ENCODE assay signal across 1 cellular context in the genomic region with DNA sequence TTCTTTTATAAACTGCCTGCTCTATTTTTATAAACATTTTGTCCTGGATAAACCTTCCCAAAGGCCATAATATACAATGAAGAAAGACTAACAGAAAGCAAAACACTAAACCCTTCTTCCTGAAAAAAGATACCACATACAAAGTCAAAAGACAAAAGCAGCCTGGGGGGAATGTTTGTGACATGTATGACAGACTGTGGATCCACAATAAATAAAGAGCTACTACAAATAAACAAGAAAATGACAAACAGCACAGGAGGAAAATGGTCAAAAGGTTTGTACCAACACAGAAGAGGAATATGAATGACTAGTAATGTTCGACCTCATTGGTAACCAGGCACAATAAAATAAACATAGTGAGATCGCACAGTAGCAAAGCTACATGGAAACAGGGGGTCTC.
A peak's percentile ranks its signal among the peaks of the same experiment; 100 is the strongest.
TF ChIP-seq lines count a peak whose summit lies in the region.

No MANE protein-coding gene starts in this region.

TF ChIP-seq in K562, 482 proteins besides CTCF, POLR2A, EP300 and RAD21:
- TF ChIP-seq HNRNPUL1 (IDR thresholded peaks at IDR 0.05; ENCODE audit: low read length) (no peak), DPF2 (IDR thresholded peaks at IDR 0.05) (no peak), BCOR (IDR thresholded peaks at IDR 0.05) (peak; percentile 88), MCM7 (IDR thresholded peaks at IDR 0.05) (no peak), KDM1A (IDR thresholded peaks at IDR 0.05) (peak; percentile 39 to 69; a peak in 1 of 4 replicates), XRCC3 (IDR thresholded peaks at IDR 0.05) (no peak), TRIM24 (IDR thresholded peaks at IDR 0.05) (no peak), ZNF780A (CRISPR knock-in tag; IDR thresholded peaks at IDR 0.05) (no peak), RUNX1 (IDR thresholded peaks at IDR 0.05; ENCODE audit: low read depth) (no peak), SETDB1 (IDR thresholded peaks at IDR 0.05; ENCODE audit: low read length) (no peak), ZNF76 (CRISPR knock-in tag; IDR thresholded peaks at IDR 0.05; ENCODE audit: borderline replicate concordance) (no peak), RBM25 (IDR thresholded peaks at IDR 0.05; ENCODE audit: low read depth, low read length, severe bottlenecking) (peak; percentile 57), ZBTB8A (IDR thresholded peaks at IDR 0.05; ENCODE audit: partially characterized antibody) (no peak), ZNF121 (CRISPR knock-in tag; conservative IDR thresholded peaks at IDR 0.05) (no peak), SMARCA5 (IDR thresholded peaks at IDR 0.05) (peak; percentile 61; the same call in 1 of the 2 replicates), EZH2 (IDR thresholded peaks at IDR 0.05; ENCODE audit: borderline replicate concordance, low read depth, low read length) (no peak), CBX3 (IDR thresholded peaks at IDR 0.05; ENCODE audit: borderline replicate concordance in 1 of 2, low read length in 2 of 2) (0 out of 3 replicates have a peak, but pooled peaks of 1 of the 2 experiments have one; percentile 26)
- TF ChIP-seq, protein P1, sequence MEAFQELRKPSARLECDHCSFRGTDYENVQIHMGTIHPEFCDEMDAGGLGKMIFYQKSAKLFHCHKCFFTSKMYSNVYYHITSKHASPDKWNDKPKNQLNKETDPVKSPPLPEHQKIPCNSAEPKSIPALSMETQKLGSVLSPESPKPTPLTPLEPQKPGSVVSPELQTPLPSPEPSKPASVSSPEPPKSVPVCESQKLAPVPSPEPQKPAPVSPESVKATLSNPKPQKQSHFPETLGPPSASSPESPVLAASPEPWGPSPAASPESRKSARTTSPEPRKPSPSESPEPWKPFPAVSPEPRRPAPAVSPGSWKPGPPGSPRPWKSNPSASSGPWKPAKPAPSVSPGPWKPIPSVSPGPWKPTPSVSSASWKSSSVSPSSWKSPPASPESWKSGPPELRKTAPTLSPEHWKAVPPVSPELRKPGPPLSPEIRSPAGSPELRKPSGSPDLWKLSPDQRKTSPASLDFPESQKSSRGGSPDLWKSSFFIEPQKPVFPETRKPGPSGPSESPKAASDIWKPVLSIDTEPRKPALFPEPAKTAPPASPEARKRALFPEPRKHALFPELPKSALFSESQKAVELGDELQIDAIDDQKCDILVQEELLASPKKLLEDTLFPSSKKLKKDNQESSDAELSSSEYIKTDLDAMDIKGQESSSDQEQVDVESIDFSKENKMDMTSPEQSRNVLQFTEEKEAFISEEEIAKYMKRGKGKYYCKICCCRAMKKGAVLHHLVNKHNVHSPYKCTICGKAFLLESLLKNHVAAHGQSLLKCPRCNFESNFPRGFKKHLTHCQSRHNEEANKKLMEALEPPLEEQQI (IDR thresholded peaks at IDR 0.05): peak; percentile 90
- TF ChIP-seq, protein P2, sequence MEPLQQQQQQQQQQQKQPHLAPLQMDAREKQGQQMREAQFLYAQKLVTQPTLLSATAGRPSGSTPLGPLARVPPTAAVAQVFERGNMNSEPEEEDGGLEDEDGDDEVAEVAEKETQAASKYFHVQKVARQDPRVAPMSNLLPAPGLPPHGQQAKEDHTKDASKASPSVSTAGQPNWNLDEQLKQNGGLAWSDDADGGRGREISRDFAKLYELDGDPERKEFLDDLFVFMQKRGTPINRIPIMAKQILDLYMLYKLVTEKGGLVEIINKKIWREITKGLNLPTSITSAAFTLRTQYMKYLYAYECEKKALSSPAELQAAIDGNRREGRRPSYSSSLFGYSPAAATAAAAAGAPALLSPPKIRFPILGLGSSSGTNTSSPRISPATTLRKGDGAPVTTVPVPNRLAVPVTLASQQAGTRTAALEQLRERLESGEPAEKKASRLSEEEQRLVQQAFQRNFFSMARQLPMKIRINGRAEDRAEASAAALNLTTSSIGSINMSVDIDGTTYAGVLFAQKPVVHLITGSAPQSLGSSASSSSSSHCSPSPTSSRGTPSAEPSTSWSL (CRISPR knock-in tag; IDR thresholded peaks at IDR 0.05; ENCODE audit: borderline replicate concordance): no peak
- TF ChIP-seq, protein P3, sequence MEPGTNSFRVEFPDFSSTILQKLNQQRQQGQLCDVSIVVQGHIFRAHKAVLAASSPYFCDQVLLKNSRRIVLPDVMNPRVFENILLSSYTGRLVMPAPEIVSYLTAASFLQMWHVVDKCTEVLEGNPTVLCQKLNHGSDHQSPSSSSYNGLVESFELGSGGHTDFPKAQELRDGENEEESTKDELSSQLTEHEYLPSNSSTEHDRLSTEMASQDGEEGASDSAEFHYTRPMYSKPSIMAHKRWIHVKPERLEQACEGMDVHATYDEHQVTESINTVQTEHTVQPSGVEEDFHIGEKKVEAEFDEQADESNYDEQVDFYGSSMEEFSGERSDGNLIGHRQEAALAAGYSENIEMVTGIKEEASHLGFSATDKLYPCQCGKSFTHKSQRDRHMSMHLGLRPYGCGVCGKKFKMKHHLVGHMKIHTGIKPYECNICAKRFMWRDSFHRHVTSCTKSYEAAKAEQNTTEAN (CRISPR knock-in tag; IDR thresholded peaks at IDR 0.05): no peak
- TF ChIP-seq, protein P4, sequence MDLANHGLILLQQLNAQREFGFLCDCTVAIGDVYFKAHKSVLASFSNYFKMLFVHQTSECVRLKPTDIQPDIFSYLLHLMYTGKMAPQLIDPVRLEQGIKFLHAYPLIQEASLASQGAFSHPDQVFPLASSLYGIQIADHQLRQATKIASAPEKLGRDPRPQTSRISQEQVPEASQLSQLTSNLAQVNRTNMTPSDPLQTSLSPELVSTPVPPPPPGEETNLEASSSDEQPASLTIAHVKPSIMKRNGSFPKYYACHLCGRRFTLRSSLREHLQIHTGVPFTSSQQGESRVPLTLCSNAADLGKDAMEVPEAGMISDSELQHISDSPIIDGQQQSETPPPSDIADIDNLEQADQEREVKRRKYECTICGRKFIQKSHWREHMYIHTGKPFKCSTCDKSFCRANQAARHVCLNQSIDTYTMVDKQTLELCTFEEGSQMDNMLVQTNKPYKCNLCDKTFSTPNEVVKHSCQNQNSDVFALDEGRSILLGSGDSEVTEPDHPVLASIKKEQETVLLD (IDR thresholded peaks at IDR 0.05): no peak
- TF ChIP-seq, protein P5, sequence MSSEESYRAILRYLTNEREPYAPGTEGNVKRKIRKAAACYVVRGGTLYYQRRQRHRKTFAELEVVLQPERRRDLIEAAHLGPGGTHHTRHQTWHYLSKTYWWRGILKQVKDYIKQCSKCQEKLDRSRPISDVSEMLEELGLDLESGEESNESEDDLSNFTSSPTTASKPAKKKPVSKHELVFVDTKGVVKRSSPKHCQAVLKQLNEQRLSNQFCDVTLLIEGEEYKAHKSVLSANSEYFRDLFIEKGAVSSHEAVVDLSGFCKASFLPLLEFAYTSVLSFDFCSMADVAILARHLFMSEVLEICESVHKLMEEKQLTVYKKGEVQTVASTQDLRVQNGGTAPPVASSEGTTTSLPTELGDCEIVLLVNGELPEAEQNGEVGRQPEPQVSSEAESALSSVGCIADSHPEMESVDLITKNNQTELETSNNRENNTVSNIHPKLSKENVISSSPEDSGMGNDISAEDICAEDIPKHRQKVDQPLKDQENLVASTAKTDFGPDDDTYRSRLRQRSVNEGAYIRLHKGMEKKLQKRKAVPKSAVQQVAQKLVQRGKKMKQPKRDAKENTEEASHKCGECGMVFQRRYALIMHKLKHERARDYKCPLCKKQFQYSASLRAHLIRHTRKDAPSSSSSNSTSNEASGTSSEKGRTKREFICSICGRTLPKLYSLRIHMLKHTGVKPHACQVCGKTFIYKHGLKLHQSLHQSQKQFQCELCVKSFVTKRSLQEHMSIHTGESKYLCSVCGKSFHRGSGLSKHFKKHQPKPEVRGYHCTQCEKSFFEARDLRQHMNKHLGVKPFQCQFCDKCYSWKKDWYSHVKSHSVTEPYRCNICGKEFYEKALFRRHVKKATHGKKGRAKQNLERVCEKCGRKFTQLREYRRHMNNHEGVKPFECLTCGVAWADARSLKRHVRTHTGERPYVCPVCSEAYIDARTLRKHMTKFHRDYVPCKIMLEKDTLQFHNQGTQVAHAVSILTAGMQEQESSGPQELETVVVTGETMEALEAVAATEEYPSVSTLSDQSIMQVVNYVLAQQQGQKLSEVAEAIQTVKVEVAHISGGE (CRISPR knock-in tag; IDR thresholded peaks at IDR 0.05): no peak
- TF ChIP-seq, protein P6, sequence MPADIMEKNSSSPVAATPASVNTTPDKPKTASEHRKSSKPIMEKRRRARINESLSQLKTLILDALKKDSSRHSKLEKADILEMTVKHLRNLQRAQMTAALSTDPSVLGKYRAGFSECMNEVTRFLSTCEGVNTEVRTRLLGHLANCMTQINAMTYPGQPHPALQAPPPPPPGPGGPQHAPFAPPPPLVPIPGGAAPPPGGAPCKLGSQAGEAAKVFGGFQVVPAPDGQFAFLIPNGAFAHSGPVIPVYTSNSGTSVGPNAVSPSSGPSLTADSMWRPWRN (IDR thresholded peaks at IDR 0.05; ENCODE audit: low read depth): no peak
- TF ChIP-seq, protein P7, sequence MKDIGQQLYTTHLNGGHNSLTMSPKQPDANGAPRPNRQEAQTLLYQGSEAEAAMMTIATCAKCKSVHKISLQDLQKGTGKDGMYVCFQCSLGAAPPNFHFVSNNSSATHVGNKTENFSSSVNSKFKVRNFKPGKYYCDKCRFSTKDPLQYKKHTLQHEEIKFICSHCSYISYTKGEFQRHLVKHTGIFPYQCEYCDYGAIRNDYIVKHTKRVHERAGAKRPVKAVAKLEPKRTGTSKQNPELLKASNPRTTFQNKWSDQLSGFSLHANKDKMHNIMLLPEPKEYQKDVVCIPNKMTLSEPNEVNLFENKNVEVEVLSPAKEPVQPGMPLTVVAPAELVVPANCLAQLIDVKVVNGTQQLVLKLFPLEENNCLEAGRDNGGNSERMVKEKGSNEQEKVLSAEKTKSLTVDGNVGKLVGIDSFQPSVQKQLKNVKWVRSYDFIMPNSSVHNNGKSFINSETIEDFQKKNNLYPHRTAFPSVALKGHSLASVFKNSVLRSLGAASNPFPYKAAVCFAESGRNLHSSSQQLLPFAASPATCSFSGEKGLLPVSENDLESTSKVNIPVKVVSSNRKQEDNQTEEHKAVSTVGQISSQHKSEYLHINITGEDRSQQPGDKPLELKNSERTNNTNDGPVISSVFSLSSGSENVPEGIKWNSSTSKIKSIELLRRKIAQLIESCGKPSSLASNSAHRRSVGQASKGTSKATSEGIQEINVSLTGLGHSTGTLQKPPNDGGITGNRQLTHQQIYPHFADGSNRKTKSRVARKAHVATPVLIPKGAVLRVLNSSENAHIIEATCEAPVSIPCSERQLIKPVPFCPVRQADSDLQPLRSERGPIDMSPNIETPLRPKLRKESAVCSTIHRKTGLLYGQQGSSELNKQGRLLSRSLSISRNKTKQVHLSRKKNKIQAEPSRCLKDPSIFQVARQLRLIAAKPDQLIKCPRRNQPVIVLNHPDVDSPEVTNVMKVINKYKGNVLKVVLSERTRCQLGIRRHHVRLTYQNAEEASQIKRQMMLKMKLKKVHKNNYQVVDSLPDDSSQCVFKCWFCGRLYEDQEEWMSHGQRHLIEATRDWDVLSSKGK (CRISPR knock-in tag; IDR thresholded peaks at IDR 0.05): no peak
- TF ChIP-seq, protein P8, sequence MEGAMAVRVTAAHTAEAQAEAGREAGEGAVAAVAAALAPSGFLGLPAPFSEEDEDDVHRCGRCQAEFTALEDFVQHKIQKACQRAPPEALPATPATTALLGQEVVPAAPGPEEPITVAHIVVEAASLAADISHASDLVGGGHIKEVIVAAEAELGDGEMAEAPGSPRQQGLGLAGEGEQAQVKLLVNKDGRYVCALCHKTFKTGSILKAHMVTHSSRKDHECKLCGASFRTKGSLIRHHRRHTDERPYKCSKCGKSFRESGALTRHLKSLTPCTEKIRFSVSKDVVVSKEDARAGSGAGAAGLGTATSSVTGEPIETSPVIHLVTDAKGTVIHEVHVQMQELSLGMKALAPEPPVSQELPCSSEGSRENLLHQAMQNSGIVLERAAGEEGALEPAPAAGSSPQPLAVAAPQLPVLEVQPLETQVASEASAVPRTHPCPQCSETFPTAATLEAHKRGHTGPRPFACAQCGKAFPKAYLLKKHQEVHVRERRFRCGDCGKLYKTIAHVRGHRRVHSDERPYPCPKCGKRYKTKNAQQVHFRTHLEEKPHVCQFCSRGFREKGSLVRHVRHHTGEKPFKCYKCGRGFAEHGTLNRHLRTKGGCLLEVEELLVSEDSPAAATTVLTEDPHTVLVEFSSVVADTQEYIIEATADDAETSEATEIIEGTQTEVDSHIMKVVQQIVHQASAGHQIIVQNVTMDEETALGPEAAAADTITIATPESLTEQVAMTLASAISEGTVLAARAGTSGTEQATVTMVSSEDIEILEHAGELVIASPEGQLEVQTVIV (CRISPR knock-in tag; IDR thresholded peaks at IDR 0.05; ENCODE audit: borderline replicate concordance): no peak
- TF ChIP-seq, protein P9, sequence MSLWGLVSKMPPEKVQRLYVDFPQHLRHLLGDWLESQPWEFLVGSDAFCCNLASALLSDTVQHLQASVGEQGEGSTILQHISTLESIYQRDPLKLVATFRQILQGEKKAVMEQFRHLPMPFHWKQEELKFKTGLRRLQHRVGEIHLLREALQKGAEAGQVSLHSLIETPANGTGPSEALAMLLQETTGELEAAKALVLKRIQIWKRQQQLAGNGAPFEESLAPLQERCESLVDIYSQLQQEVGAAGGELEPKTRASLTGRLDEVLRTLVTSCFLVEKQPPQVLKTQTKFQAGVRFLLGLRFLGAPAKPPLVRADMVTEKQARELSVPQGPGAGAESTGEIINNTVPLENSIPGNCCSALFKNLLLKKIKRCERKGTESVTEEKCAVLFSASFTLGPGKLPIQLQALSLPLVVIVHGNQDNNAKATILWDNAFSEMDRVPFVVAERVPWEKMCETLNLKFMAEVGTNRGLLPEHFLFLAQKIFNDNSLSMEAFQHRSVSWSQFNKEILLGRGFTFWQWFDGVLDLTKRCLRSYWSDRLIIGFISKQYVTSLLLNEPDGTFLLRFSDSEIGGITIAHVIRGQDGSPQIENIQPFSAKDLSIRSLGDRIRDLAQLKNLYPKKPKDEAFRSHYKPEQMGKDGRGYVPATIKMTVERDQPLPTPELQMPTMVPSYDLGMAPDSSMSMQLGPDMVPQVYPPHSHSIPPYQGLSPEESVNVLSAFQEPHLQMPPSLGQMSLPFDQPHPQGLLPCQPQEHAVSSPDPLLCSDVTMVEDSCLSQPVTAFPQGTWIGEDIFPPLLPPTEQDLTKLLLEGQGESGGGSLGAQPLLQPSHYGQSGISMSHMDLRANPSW (CRISPR knock-in tag; IDR thresholded peaks at IDR 0.05): no peak
